22 cellular contexts compared by ENCODE assay signal in genomic region chr14:63200035-63200740, GRCh38. TPM values are rescaled to one million over a fixed set of nuclear protein-coding genes. Genes with fewer than 3 reads are reported as not detected.
"Had no signal": no experiment of that assay in that cellular context is flagged by ENCODE, and none has a peak within 500 bp of the region (broad histone marks: within the 10 kb centered on the region; RNA-seq: fewer than 3 reads in every experiment).

No MANE protein-coding gene starts in this region.

- H3K9me3 ChIP-seq: ascending aorta, lower lobe of right lung, mucosa of descending colon, right lobe of liver, thoracic aorta, uterus had no signal

- DNase-seq: activated CD4-positive, alpha-beta T cell treated with anti-CD3 and anti-CD28 coated beads for 48 hours; activated CD4-positive, alpha-beta T cell treated with anti-CD3 and anti-CD28 coated beads, Interleukin-2, amount 50 U/mL, for 48 hours; activated CD8-positive, alpha-beta memory T cell treated with anti-CD3 and anti-CD28 coated beads for 24 hours; activated effector memory CD4-positive, alpha-beta T cell treated with Interleukin-2 at 50 U/mL for 16 hours; activated naive CD4-positive, alpha-beta T cell treated with anti-CD3 and anti-CD28 coated beads for 36 hours; activated naive CD8-positive, alpha-beta T cell treated with anti-CD3 and anti-CD28 coated beads, Interleukin-2, amount 10 ng/mL, durations not matched to agents 7 days and 5 days; effector CD4-positive, alpha-beta T cell; foreskin melanocyte; kidney; lower lobe of right lung; mucosa of descending colon; right lobe of liver; stimulated activated CD4-positive, alpha-beta T cell treated with anti-CD3 and anti-CD28 coated beads, Interleukin-4, amount 100 ng/mL, for 1 hour; stimulated activated naive CD8-positive, alpha-beta T cell treated with anti-CD3 and anti-CD28 coated beads, Interleukin-15, Interleukin-2, amounts not matched to agents 100 U/mL and 50 U/mL, for 24 hours; T-helper 9 cell; uterus; WERI-Rb-1 had no signal

- H3K36me3 ChIP-seq: ascending aorta, lower lobe of right lung, right lobe of liver, thoracic aorta, uterus, WERI-Rb-1 had no signal

- H3K27me3 ChIP-seq: ascending aorta, right lobe of liver, uterus had no signal

- ATAC-seq: activated CD4-positive, CD25-positive, alpha-beta regulatory T cell treated with anti-CD3 and anti-CD28 coated beads, Interleukin-2, amount 50 U/mL, for 24 hours; lower lobe of right lung; mucosa of descending colon; natural killer cell treated with Interleukin-12 subunit alpha and Interleukin-12 subunit beta and Interleukin-15 and Interleukin-18, amount 100 ng/mL, for 72 hours; right lobe of liver; stimulated activated naive CD8-positive, alpha-beta T cell treated with anti-CD3 and anti-CD28 coated beads, Interleukin-15, Interleukin-2, amounts not matched to agents 100 U/mL and 50 U/mL, for 24 hours had no signal

- H3K4me1 ChIP-seq: right lobe of liver had no signal

- H3K27ac ChIP-seq: ascending aorta, lower lobe of right lung, right lobe of liver, thoracic aorta, uterus, WERI-Rb-1 had no signal

- H3K4me3 ChIP-seq: ascending aorta, lower lobe of right lung, mucosa of descending colon, right lobe of liver, thoracic aorta, uterus had no signal

RNA-seq across cellular contexts. Expression of gene RHOJ, which starts 4.1 kb away (rescaled TPM):
- total RNA-seq: activated naive CD4-positive, alpha-beta T cell treated with anti-CD3 and anti-CD28 coated beads for 36 hours; activated naive CD8-positive, alpha-beta T cell treated with anti-CD3 and anti-CD28 coated beads, Interleukin-2, amount 10 ng/mL, durations not matched to agents 7 days and 5 days; myocyte; natural killer cell treated with Interleukin-12 subunit alpha and Interleukin-12 subunit beta and Interleukin-15 and Interleukin-18, amount 100 ng/mL, for 72 hours had no signal
